ENCODE assay signal across 8 cellular contexts in the genomic region with DNA sequence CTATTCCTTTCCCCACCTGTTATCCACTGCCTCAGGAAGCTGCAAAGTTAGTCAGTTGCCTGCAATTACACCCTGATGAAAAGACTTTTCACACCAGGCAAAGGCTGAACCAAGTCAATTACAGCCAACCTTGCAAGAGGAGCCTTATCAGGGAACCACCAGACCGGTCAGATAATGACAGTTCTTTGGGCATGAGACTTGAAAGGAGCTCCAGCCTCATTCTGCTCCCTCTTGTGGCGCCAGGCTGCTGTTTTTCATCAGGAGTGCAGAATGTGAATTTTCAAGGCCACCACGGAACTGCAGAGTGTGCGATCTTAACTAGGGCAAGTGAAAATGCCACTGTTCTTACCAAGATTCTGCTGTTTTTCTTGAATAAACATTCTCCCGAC. TPM values are rescaled to one million over a fixed set of nuclear protein-coding genes. Genes with fewer than 3 reads are reported as not detected.
DNase-seq lines count a peak whose midpoint lies in the region; ATAC-seq, FAIRE-seq and TF ChIP-seq lines count a peak whose summit lies in the region.

No MANE protein-coding gene starts in this region.

- peak; percentile 31 to 48; a peak in 3 of 5 replicates for TF ChIP-seq RAD21 in A549 (conservative IDR thresholded peaks at IDR 0.05 in 1 of 2, IDR thresholded peaks at IDR 0.05 in 1 of 2)

- no peak overlapping the region for H3K4me2 ChIP-seq in A549

- H3K27ac ChIP-seq in A549: no peak overlapping the region
- H3K27ac ChIP-seq in cardiac muscle cell: peak overlapping the region; percentile 8

- no peak for TF ChIP-seq EP300 in A549 (IDR thresholded peaks at IDR 0.05)

- WGBS in A549 (ENCODE audit: missing lambda C conversion rate): 13% methylated on average over 5 of the region's 5 CpGs

- H3K9me3 ChIP-seq in A549: no peaks in the 10 kb centered on the region
- no peaks in the 10 kb centered on the region for H3K9me3 ChIP-seq in cardiac muscle cell (ENCODE audit: low read depth)

- peak; percentile 60 to 73 for DNase-seq in A549 (ENCODE audit: low read depth in 1 of 2, low spot score in 1 of 2)
- peak; percentile 84 for DNase-seq in ELF-1 (ENCODE audit: low read depth, low spot score)
- peak; percentile 84 for DNase-seq in NCI-H2227 treated with DMSO at 0.1 percent for 48 hours (lab: John Stamatoyannopoulos, UW)
- peak; percentile 21 for DNase-seq in activated T-helper 1 cell treated with Interleukin-2 at 50 U/mL for 16 hours (ENCODE audit: low read depth)
- DNase-seq in cardiac muscle cell (ENCODE audit: low read depth in 1 of 2, low spot score in 1 of 2): peak; percentile 85 to 86
- peak; percentile 70 for DNase-seq in retina
- no peak for DNase-seq in DMS153 (lab: John Stamatoyannopoulos, UW)

- ATAC-seq in A549 (peak; percentile 87), esophagus mucosa (no peak)

- H3K4me3 ChIP-seq in A549 (no peak overlapping the region), cardiac muscle cell (no peak overlapping the region)

- TF ChIP-seq CTCF in A549 (IDR thresholded peaks at IDR 0.05) (peak; percentile 53), cardiac muscle cell (IDR thresholded peaks at IDR 0.05; ENCODE audit: low read depth, low read length) (peak; percentile 87)

- H3K4me1 ChIP-seq in A549: peaks cover 7% of the 10 kb centered on the region; the same call in 2 of the 3 replicates
- peaks cover 3% of the 10 kb centered on the region for H3K4me1 ChIP-seq in cardiac muscle cell (ENCODE audit: low read depth)

- CTCF ChIA-PET in A549 (lab: Yijun Ruan, JAX): interaction anchor here (0.7 to 9.1 kb wide), 25 partner anchors 9 to 567 kb away, joined by 3 to 125 read pairs (median 5); partner anchors contain the start of genes BTBD17, GPR142 and TTYH2

- H3K27me3 ChIP-seq in cardiac muscle cell: no peaks in the 10 kb centered on the region

- no peaks in the 10 kb centered on the region for H3K36me3 ChIP-seq in cardiac muscle cell

- POLR2A ChIA-PET in A549 (lab: Yijun Ruan, JAX): interaction anchor here (0.6 to 1.2 kb wide), 3 partner anchors 22 to 94 kb away, joined by 3 to 5 read pairs (median 4); no protein-coding TSS in a partner anchor

- no peak for TF ChIP-seq POLR2A in A549 (IDR thresholded peaks at IDR 0.05; ENCODE audit: low read length)

- peak; percentile 13 for FAIRE-seq in A549 (lab: Jason Lieb, UNC)

TF ChIP-seq in A549, 52 proteins besides CTCF, POLR2A, EP300 and RAD21:
- TF ChIP-seq CBX8 (IDR thresholded peaks at IDR 0.05) (no peak), SMC3 (IDR thresholded peaks at IDR 0.05) (peak; percentile 55; the same call in 2 of the 3 replicates), HMGXB4 (CRISPR knock-in tag; IDR thresholded peaks at IDR 0.05; ENCODE audit: borderline replicate concordance) (no peak), CBX2 (IDR thresholded peaks at IDR 0.05; ENCODE audit: borderline replicate concordance, low read depth) (no peak), MAFK (IDR thresholded peaks at IDR 0.05; ENCODE audit: partially characterized antibody) (peak; percentile 64), ZSCAN20 (CRISPR knock-in tag; IDR thresholded peaks at IDR 0.05) (no peak), TFCP2L1 (CRISPR knock-in tag; IDR thresholded peaks at IDR 0.05) (no peak)
- TF ChIP-seq, protein P1, sequence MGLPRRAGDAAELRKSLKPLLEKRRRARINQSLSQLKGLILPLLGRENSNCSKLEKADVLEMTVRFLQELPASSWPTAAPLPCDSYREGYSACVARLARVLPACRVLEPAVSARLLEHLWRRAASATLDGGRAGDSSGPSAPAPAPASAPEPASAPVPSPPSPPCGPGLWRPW (IDR thresholded peaks at IDR 0.05): no peak

RNA-seq across cellular contexts. Expression of gene DNAI2, which starts 22.5 kb away (rescaled TPM):
- polyA plus RNA-seq in A549 (2011; rRNA removed) (not detected in 2 replicates), A549 (2017; fragmentation: RNase III; extraction: RNeasy Plus Mini Kit Qiagen cat#74134 plus additional on column Dnase treatment) (not detected in 3 replicates), cardiac muscle cell (not detected in 2 replicates)
- not detected in 2 replicates for polyA plus RNA-seq in A549 (2012; cell fraction: cytosol; rRNA removed)
- polyA plus RNA-seq in A549 (2012; cell fraction: nucleus; rRNA removed): not detected in 2 replicates
- polyA minus RNA-seq in A549 (2011; rRNA and poly(A)+ RNA removed): not detected in 2 replicates
- total RNA-seq in cardiac muscle cell (not detected in 2 replicates), esophagus mucosa (not detected)

RNA-seq across cellular contexts. Expression of gene KIF19, which starts 29.5 kb away (rescaled TPM):
- not detected in 2 replicates for polyA plus RNA-seq in A549 (2011; rRNA removed)
- polyA plus RNA-seq in A549 (2012; cell fraction: cytosol; rRNA removed): 0.01 TPM in 1 of 2 replicates, not detected in the other
- polyA plus RNA-seq in A549 (2012; cell fraction: nucleus; rRNA removed): 0.01 TPM in 1 of 2 replicates, not detected in the other
- polyA plus RNA-seq in A549 (2017; fragmentation: RNase III; extraction: RNeasy Plus Mini Kit Qiagen cat#74134 plus additional on column Dnase treatment): not detected in 3 replicates
- not detected in 2 replicates for polyA minus RNA-seq in A549 (2011; rRNA and poly(A)+ RNA removed)
- total RNA-seq in cardiac muscle cell: 0.39 and 0.42 TPM in 2 replicates
- polyA plus RNA-seq in cardiac muscle cell: 1.2 TPM in 1 of 2 replicates, not detected in the other
- 0.16 TPM for total RNA-seq in esophagus mucosa
